Comparison of ENCODE assay signal across 18 cellular contexts in genomic region chr3:77247817-77248216, GRCh38.
A peak's percentile ranks its signal among the peaks of the same experiment; 100 is the strongest.
DNase-seq lines count a peak whose midpoint lies in the region; ATAC-seq and TF ChIP-seq lines count a peak whose summit lies in the region.
"Had no signal": no experiment of that assay in that cellular context is flagged by ENCODE, and none has a peak within 500 bp of the region (broad histone marks: within the 10 kb centered on the region; RNA-seq: fewer than 3 reads in every experiment).

No MANE protein-coding gene starts in this region.

- POLR2A ChIA-PET in WTC11 (lab: Charles Lee): no interaction called here

- H3K27ac ChIP-seq in GM23338 (ENCODE audit: low read depth): no peak overlapping the region
- no peak overlapping the region for H3K27ac ChIP-seq in stomach
- H3K27ac ChIP-seq: C4-2B, GM23248, HL-60 had no signal

- WGBS in stomach, 5 donors: 78 to 85% (median 84%) methylated on average over 7 of the region's 7 CpGs

- H3K36me3 ChIP-seq in GM23338 (ENCODE audit: insufficient read depth): no peaks in the 10 kb centered on the region
- H3K36me3 ChIP-seq in stomach: no peaks in the 10 kb centered on the region
- H3K36me3 ChIP-seq: BE2C, HAP-1 had no signal

- H3K4me3 Mint-ChIP-seq in GM23338 (no peak overlapping the region), WTC11 (no peak overlapping the region), glutamatergic neuron (ENCODE audit: unreplicated experiment) (peak overlapping the region; percentile 46), osteocyte (ENCODE audit: unreplicated experiment) (no peak overlapping the region)
- H3K4me3 Mint-ChIP-seq in activated T-cell treated with anti-CD3 and anti-CD28 coated beads, Interleukin-2, amount 50 U/mL, for 24 hours: no peak overlapping the region
- H3K4me3 Mint-ChIP-seq: CD4-positive, alpha-beta memory T cell; HFFc6 had no signal

- intact Hi-C loops in stomach (cut with DNase I; ENCODE audit: low total_unique reads): no loop called here

- ATAC-seq in GM23338 (peak; percentile 44), WTC11 (peak; percentile 63; the same call in 1 of the 2 replicates), HG03135 (IDR thresholded peaks at IDR 0.05; ENCODE audit: unreplicated experiment) (no peak)

- H3K27me3 ChIP-seq in GM23338 (ENCODE audit: insufficient read depth) (no peaks in the 10 kb centered on the region), stomach (no peaks in the 10 kb centered on the region)
- H3K27me3 ChIP-seq: BE2C had no signal

- CTCF ChIA-PET in WTC11 (lab: Charles Lee): interaction anchor here (1.2 to 1.6 kb wide), 2 partner anchors 15 to 209 kb away, joined by 3 to 8 read pairs; partner anchors contain the start of gene ROBO2

- TF ChIP-seq CTCF in GM23338 (conservative IDR thresholded peaks at IDR 0.05; ENCODE audit: low read depth in 2 of 2): no peak
- no peak for TF ChIP-seq CTCF in WTC11 (IDR thresholded peaks at IDR 0.05)
- TF ChIP-seq CTCF in glutamatergic neuron (IDR thresholded peaks at IDR 0.05; ENCODE audit: partially characterized antibody, unreplicated experiment): no peak
- no peak for TF ChIP-seq CTCF in osteocyte (IDR thresholded peaks at IDR 0.05)
- TF ChIP-seq CTCF in stomach (IDR thresholded peaks at IDR 0.05): no peak

- H3K79me2 ChIP-seq in GM23338 (replicated peaks; ENCODE audit: insufficient read depth): no peaks in the 10 kb centered on the region

- H3K4me2 ChIP-seq in GM23338: no peak overlapping the region

- TF ChIP-seq EP300 in stomach (IDR thresholded peaks at IDR 0.05): no peak

- H3K9me3 Mint-ChIP-seq in GM23338: no peaks in the 10 kb centered on the region
- H3K9me3 Mint-ChIP-seq in WTC11: peaks cover 11% of the 10 kb centered on the region
- H3K9me3 Mint-ChIP-seq in glutamatergic neuron (ENCODE audit: unreplicated experiment): peaks cover 15% of the 10 kb centered on the region
- no peaks in the 10 kb centered on the region for H3K9me3 Mint-ChIP-seq in osteocyte (ENCODE audit: unreplicated experiment)
- peaks cover 22% of the 10 kb centered on the region for H3K9me3 Mint-ChIP-seq in activated T-cell treated with anti-CD3 and anti-CD28 coated beads, Interleukin-2, amount 50 U/mL, for 24 hours

- H3K4me1 Mint-ChIP-seq in GM23338 (peaks cover 6% of the 10 kb centered on the region; the same call in 2 of the 3 replicates), WTC11 (peaks cover 31% of the 10 kb centered on the region), glutamatergic neuron (ENCODE audit: low read depth, unreplicated experiment) (peaks cover 50% of the 10 kb centered on the region), osteocyte (ENCODE audit: unreplicated experiment) (peaks cover 37% of the 10 kb centered on the region)
- H3K4me1 Mint-ChIP-seq in activated T-cell treated with anti-CD3 and anti-CD28 coated beads, Interleukin-2, amount 50 U/mL, for 24 hours (ENCODE audit: low read depth): no peaks in the 10 kb centered on the region
- H3K4me1 Mint-ChIP-seq: CD4-positive, alpha-beta memory T cell had no signal

- H3K27ac Mint-ChIP-seq in GM23338 (no peak overlapping the region), WTC11 (no peak overlapping the region), glutamatergic neuron (ENCODE audit: unreplicated experiment) (peak overlapping the region; percentile 70), osteocyte (ENCODE audit: unreplicated experiment) (peak overlapping the region; percentile 70)
- no peak overlapping the region for H3K27ac Mint-ChIP-seq in activated T-cell treated with anti-CD3 and anti-CD28 coated beads, Interleukin-2, amount 50 U/mL, for 24 hours
- H3K27ac Mint-ChIP-seq: CD4-positive, alpha-beta memory T cell; HFFc6 had no signal

- H3K4me1 ChIP-seq in GM23338 (ENCODE audit: insufficient read depth): peaks cover 3% of the 10 kb centered on the region; the same call in 1 of the 2 replicates
- H3K4me1 ChIP-seq in stomach: no peaks in the 10 kb centered on the region

- H4K20me1 ChIP-seq in GM23338 (replicated peaks; ENCODE audit: insufficient read depth): no peaks in the 10 kb centered on the region

- H3K9me3 ChIP-seq in stomach: no peaks in the 10 kb centered on the region
- H3K9me3 ChIP-seq: BE2C, HAP-1 had no signal

- no peak for DNase-seq in GM23338 (ENCODE audit: low spot score)
- DNase-seq in WTC11 (ENCODE audit: low spot score): no peak
- no peak for DNase-seq in glutamatergic neuron
- no peak for DNase-seq in osteocyte (ENCODE audit: extremely low spot score, unreplicated experiment)
- no peak for DNase-seq in stomach
- DNase-seq in activated T-cell treated with anti-CD3 and anti-CD28 coated beads, Interleukin-2, amount 50 U/mL, for 24 hours: no peak
- no peak for DNase-seq in AG08395 (ENCODE audit: low spot score)
- DNase-seq: ACHN; BE2C; CD4-positive, alpha-beta memory T cell; DMS79 treated with DMSO at 0.1 percent for 48 hours; EL; GM23248; HFFc6 had no signal

- H3K4me3 ChIP-seq in GM23338 (no peak overlapping the region), stomach (no peak overlapping the region)
- H3K4me3 ChIP-seq: GM23248, HAP-1 had no signal

- no peak for TF ChIP-seq POLR2A in stomach (IDR thresholded peaks at IDR 0.05)

- H3K9me2 ChIP-seq in GM23338 (ENCODE audit: insufficient read depth): no peaks in the 10 kb centered on the region

- H3K36me3 Mint-ChIP-seq in GM23338 (ENCODE audit: low read depth) (no peaks in the 10 kb centered on the region), WTC11 (peaks cover 5% of the 10 kb centered on the region), glutamatergic neuron (ENCODE audit: unreplicated experiment) (peaks cover 8% of the 10 kb centered on the region), osteocyte (ENCODE audit: unreplicated experiment) (no peaks in the 10 kb centered on the region)
- H3K36me3 Mint-ChIP-seq in activated T-cell treated with anti-CD3 and anti-CD28 coated beads, Interleukin-2, amount 50 U/mL, for 24 hours (ENCODE audit: low read depth): no peaks in the 10 kb centered on the region
- H3K36me3 Mint-ChIP-seq: CD4-positive, alpha-beta memory T cell had no signal

- H3K27me3 Mint-ChIP-seq in GM23338 (ENCODE audit: insufficient read depth, low read depth, poor library complexity): peaks cover 3% of the 10 kb centered on the region
- H3K27me3 Mint-ChIP-seq in WTC11 (ENCODE audit: low read depth): no peaks in the 10 kb centered on the region
- H3K27me3 Mint-ChIP-seq in glutamatergic neuron (ENCODE audit: unreplicated experiment): no peaks in the 10 kb centered on the region
- H3K27me3 Mint-ChIP-seq in osteocyte (ENCODE audit: unreplicated experiment): no peaks in the 10 kb centered on the region
- no peaks in the 10 kb centered on the region for H3K27me3 Mint-ChIP-seq in activated T-cell treated with anti-CD3 and anti-CD28 coated beads, Interleukin-2, amount 50 U/mL, for 24 hours
- H3K27me3 Mint-ChIP-seq: CD4-positive, alpha-beta memory T cell had no signal

- H3F3A ChIP-seq in GM23338 (replicated peaks; ENCODE audit: low read depth): no peaks in the 10 kb centered on the region

- H2AFZ ChIP-seq in GM23338: no peak overlapping the region
- H2AFZ ChIP-seq: GM23248 had no signal

TF ChIP-seq in GM23338, 12 proteins besides CTCF, POLR2A, EP300 and RAD21 (continues in another document):
- no peak for TF ChIP-seq ETS1 (IDR thresholded peaks at IDR 0.05)
- TF ChIP-seq NANOG (IDR thresholded peaks at IDR 0.05; ENCODE audit: borderline replicate concordance): no peak
- TF ChIP-seq CREB1 (CRISPR knock-in tag; IDR thresholded peaks at IDR 0.05; ENCODE audit: low read depth): no peak
- no peak for TF ChIP-seq EZH2 (IDR thresholded peaks at IDR 0.05; ENCODE audit: low read depth, unreplicated experiment)
- no peak for TF ChIP-seq STAT1 (IDR thresholded peaks at IDR 0.05; ENCODE audit: unreplicated experiment)
- TF ChIP-seq ZNF331 (CRISPR knock-in tag; IDR thresholded peaks at IDR 0.05; ENCODE audit: low read depth): no peak

TF ChIP-seq in WTC11, 78 proteins besides CTCF, POLR2A, EP300 and RAD21 (continues in another document):
- no peak for TF ChIP-seq E2F4 (CRISPR knock-in tag; IDR thresholded peaks at IDR 0.05; ENCODE audit: borderline replicate concordance, low read depth)
- no peak for TF ChIP-seq TCF7 (CRISPR knock-in tag; IDR thresholded peaks at IDR 0.05; ENCODE audit: low read depth)
- TF ChIP-seq ZNF232 (CRISPR knock-in tag; IDR thresholded peaks at IDR 0.05): no peak
- TF ChIP-seq, protein P1, sequence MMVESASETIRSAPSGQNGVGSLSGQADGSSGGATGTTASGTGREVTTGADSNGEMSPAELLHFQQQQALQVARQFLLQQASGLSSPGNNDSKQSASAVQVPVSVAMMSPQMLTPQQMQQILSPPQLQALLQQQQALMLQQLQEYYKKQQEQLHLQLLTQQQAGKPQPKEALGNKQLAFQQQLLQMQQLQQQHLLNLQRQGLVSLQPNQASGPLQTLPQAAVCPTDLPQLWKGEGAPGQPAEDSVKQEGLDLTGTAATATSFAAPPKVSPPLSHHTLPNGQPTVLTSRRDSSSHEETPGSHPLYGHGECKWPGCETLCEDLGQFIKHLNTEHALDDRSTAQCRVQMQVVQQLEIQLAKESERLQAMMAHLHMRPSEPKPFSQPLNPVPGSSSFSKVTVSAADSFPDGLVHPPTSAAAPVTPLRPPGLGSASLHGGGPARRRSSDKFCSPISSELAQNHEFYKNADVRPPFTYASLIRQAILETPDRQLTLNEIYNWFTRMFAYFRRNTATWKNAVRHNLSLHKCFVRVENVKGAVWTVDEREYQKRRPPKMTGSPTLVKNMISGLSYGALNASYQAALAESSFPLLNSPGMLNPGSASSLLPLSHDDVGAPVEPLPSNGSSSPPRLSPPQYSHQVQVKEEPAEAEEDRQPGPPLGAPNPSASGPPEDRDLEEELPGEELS (CRISPR knock-in tag; IDR thresholded peaks at IDR 0.05): no peak
- TF ChIP-seq ELF4 (CRISPR knock-in tag; IDR thresholded peaks at IDR 0.05; ENCODE audit: low read depth): no peak

Comparison
In these comparisons a context has a peak if more than half of its experiments do, and no peak if none do; other contexts are left out.
1. H3K27ac Mint-ChIP-seq: peak in glutamatergic neuron (single experiment) and osteocyte (single experiment); none in GM23338 (single experiment), WTC11 (single experiment) and activated T-cell treated with anti-CD3 and anti-CD28 coated beads, Interleukin-2, amount 50 U/mL, for 24 hours (single experiment).